1 cellular context compared by ENCODE assay signal in the genomic region with DNA sequence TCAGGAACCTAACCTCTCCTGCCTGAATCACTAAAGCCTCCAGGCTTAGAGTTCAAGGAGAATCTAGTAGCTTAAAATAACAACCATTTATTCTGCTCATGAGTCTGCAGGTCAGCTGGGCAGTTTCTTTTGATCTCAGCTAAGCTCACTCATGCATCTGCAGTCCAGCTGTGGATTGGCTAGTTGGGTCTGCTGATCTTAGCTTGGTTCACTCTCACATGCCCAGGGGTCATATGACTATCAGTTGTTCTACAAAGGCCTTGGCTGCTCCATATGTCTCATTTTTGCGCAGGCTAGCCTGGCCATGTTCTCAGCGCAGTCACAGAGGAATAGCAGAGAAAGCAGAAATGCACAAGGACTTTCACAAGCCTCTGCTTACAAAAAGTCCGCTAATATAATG.
TF ChIP-seq lines count a peak whose summit lies in the region.

No MANE protein-coding gene starts in this region.

TF ChIP-seq in HepG2, 621 proteins besides CTCF, POLR2A, EP300 and RAD21 (continued from another document):
- TF ChIP-seq TFE3 (CRISPR knock-in tag; IDR thresholded peaks at IDR 0.05) (peak; percentile 80), ARID5B (CRISPR knock-in tag; IDR thresholded peaks at IDR 0.05) (peak; percentile 68), NFYC (CRISPR knock-in tag; IDR thresholded peaks at IDR 0.05) (0 out of 2 replicates have a peak, but pooled peaks have one; percentile 39), TFAP4 (IDR thresholded peaks at IDR 0.05; ENCODE audit: borderline replicate concordance, low read depth) (peak; percentile 83), HOXA3 (CRISPR knock-in tag; IDR thresholded peaks at IDR 0.05) (peak; percentile 77), MED1 (CRISPR knock-in tag; IDR thresholded peaks at IDR 0.05) (0 out of 2 replicates have a peak, but pooled peaks have one; percentile 26), FOXO4 (CRISPR knock-in tag; conservative IDR thresholded peaks at IDR 0.05) (no peak), ZNF253 (CRISPR knock-in tag; IDR thresholded peaks at IDR 0.05; ENCODE audit: borderline replicate concordance) (no peak), NFKB2 (CRISPR knock-in tag; IDR thresholded peaks at IDR 0.05; ENCODE audit: borderline replicate concordance) (no peak), RARA (CRISPR knock-in tag; IDR thresholded peaks at IDR 0.05) (peak; percentile 58; the same call in 1 of the 2 replicates), NR2F6 (IDR thresholded peaks at IDR 0.05) (0 out of 2 replicates have a peak, but pooled peaks have one; percentile 22), NR2F6 (CRISPR knock-in tag; IDR thresholded peaks at IDR 0.05) (no peak), ZMYM4 (CRISPR knock-in tag; IDR thresholded peaks at IDR 0.05) (peak; percentile 92), SOX13 (IDR thresholded peaks at IDR 0.05) (no peak), SOX13 (CRISPR knock-in tag; conservative IDR thresholded peaks at IDR 0.05 in 1 of 2, IDR thresholded peaks at IDR 0.05 in 1 of 2) (peak in 1 of 2 experiments; percentile 8; a peak in 1 of 4 replicates), NFYB (CRISPR knock-in tag; IDR thresholded peaks at IDR 0.05) (peak; percentile 45), RAD51 (IDR thresholded peaks at IDR 0.05; ENCODE audit: borderline replicate concordance) (peak; percentile 53), FOSL2 (CRISPR knock-in tag; IDR thresholded peaks at IDR 0.05) (0 out of 2 replicates have a peak, but pooled peaks have one; percentile 26), HOMEZ (CRISPR knock-in tag; IDR thresholded peaks at IDR 0.05; ENCODE audit: low read depth) (peak; percentile 53; the same call in 1 of the 2 replicates), ZNF781 (CRISPR knock-in tag; IDR thresholded peaks at IDR 0.05; ENCODE audit: borderline replicate concordance, not compliant biosample characterization) (no peak), ZNF879 (CRISPR knock-in tag; IDR thresholded peaks at IDR 0.05) (no peak), POGZ (CRISPR knock-in tag; IDR thresholded peaks at IDR 0.05) (peak; percentile 80), PTBP1 (IDR thresholded peaks at IDR 0.05; ENCODE audit: low read depth, low read length, poor library complexity, severe bottlenecking) (no peak), BCL6 (CRISPR knock-in tag; IDR thresholded peaks at IDR 0.05) (0 out of 2 replicates have a peak, but pooled peaks have one; percentile 12), SOX6 (IDR thresholded peaks at IDR 0.05) (no peak), SOX6 (CRISPR knock-in tag; IDR thresholded peaks at IDR 0.05) (no peak), ZNF644 (CRISPR knock-in tag; IDR thresholded peaks at IDR 0.05; ENCODE audit: low read depth) (0 out of 2 replicates have a peak, but pooled peaks have one; percentile 65), SALL1 (CRISPR knock-in tag; IDR thresholded peaks at IDR 0.05) (peak; percentile 40; the same call in 1 of the 2 replicates)
- TF ChIP-seq, protein P1, sequence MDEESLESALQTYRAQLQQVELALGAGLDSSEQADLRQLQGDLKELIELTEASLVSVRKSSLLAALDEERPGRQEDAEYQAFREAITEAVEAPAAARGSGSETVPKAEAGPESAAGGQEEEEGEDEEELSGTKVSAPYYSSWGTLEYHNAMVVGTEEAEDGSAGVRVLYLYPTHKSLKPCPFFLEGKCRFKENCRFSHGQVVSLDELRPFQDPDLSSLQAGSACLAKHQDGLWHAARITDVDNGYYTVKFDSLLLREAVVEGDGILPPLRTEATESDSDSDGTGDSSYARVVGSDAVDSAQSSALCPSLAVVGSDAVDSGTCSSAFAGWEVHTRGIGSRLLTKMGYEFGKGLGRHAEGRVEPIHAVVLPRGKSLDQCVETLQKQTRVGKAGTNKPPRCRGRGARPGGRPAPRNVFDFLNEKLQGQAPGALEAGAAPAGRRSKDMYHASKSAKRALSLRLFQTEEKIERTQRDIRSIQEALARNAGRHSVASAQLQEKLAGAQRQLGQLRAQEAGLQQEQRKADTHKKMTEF (CRISPR knock-in tag; IDR thresholded peaks at IDR 0.05) = 0 out of 2 replicates have a peak, but pooled peaks have one; percentile 30
- TF ChIP-seq, protein P2, sequence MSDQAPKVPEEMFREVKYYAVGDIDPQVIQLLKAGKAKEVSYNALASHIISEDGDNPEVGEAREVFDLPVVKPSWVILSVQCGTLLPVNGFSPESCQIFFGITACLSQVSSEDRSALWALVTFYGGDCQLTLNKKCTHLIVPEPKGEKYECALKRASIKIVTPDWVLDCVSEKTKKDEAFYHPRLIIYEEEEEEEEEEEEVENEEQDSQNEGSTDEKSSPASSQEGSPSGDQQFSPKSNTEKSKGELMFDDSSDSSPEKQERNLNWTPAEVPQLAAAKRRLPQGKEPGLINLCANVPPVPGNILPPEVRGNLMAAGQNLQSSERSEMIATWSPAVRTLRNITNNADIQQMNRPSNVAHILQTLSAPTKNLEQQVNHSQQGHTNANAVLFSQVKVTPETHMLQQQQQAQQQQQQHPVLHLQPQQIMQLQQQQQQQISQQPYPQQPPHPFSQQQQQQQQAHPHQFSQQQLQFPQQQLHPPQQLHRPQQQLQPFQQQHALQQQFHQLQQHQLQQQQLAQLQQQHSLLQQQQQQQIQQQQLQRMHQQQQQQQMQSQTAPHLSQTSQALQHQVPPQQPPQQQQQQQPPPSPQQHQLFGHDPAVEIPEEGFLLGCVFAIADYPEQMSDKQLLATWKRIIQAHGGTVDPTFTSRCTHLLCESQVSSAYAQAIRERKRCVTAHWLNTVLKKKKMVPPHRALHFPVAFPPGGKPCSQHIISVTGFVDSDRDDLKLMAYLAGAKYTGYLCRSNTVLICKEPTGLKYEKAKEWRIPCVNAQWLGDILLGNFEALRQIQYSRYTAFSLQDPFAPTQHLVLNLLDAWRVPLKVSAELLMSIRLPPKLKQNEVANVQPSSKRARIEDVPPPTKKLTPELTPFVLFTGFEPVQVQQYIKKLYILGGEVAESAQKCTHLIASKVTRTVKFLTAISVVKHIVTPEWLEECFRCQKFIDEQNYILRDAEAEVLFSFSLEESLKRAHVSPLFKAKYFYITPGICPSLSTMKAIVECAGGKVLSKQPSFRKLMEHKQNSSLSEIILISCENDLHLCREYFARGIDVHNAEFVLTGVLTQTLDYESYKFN (CRISPR knock-in tag; conservative IDR thresholded peaks at IDR 0.05) = 0 out of 2 replicates have a peak, but pooled peaks have one; percentile 14
- TF ChIP-seq, protein P3, sequence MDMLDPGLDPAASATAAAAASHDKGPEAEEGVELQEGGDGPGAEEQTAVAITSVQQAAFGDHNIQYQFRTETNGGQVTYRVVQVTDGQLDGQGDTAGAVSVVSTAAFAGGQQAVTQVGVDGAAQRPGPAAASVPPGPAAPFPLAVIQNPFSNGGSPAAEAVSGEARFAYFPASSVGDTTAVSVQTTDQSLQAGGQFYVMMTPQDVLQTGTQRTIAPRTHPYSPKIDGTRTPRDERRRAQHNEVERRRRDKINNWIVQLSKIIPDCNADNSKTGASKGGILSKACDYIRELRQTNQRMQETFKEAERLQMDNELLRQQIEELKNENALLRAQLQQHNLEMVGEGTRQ (IDR thresholded peaks at IDR 0.05; ENCODE audit: low read depth, low read length) = peak; percentile 33; the same call in 1 of the 2 replicates
- TF ChIP-seq, protein P3 (CRISPR knock-in tag; IDR thresholded peaks at IDR 0.05; ENCODE audit: borderline replicate concordance) = peak; percentile 67; the same call in 1 of the 2 replicates
- TF ChIP-seq, protein P4, sequence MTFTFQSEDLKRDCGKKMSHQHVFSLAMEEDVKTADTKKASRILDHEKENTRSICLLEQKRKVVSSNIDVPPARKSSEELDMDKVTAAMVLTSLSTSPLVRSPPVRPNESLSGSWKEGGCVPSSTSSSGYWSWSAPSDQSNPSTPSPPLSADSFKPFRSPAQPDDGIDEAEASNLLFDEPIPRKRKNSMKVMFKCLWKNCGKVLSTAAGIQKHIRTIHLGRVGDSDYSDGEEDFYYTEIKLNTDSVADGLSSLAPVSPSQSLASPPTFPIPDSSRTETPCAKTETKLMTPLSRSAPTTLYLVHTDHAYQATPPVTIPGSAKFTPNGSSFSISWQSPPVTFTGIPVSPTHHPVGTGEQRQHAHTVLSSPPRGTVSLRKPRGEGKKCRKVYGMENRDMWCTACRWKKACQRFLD (CRISPR knock-in tag; IDR thresholded peaks at IDR 0.05; ENCODE audit: borderline replicate concordance) = no peak
